In the genomic region with DNA sequence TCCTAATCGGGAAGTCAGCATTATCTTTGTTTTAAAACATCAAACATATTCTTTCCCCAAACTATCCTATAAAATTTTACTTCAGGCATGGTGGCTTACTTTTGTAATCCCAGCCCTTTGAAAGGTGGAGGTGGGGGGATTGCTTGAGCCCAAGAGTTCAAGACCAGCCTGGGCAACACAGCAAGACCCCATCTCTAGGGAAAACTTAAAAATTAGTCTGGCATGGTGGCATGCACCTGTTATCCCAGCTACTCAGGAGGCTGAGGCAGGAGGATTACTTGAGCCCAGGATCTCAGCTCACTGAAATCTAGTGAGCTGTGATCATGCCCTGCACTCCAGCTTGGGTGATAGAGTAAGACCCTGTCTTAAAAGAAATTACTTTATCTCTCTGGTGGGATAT, we compare ENCODE assay signal across 28 cellular contexts.
"Had no signal": no experiment of that assay in that cellular context is flagged by ENCODE, and none has a peak within 500 bp of the region (broad histone marks: within the 10 kb centered on the region; RNA-seq: fewer than 3 reads in every experiment).

No MANE protein-coding gene starts in this region.

- H3K4me2 ChIP-seq: smooth muscle cell had no signal

- H3K27ac Mint-ChIP-seq: naive thymus-derived CD8-positive, alpha-beta T cell; natural killer cell treated with Interleukin-12 subunit alpha and Interleukin-12 subunit beta and Interleukin-15 and Interleukin-18, amount 100 ng/mL, for 72 hours; nephron progenitor cell; stimulated activated effector memory CD8-positive, alpha-beta T cell treated with anti-CD3 and anti-CD28 coated beads, Interleukin-12 subunit alpha, Interleukin-12 subunit beta, amount 100 ng/mL, for 72 hours; stimulated activated naive B cell treated with anti-CD40 and anti-IgM and Interleukin-4, amounts not matched to agents 10 μg/mL and 1 μg/mL and 100 μg/mL, for 72 hours; stimulated activated naive CD8-positive, alpha-beta T cell treated with anti-CD3 and anti-CD28 coated beads, Interleukin-15, Interleukin-2, amounts not matched to agents 100 ng/mL and 50 ng/mL, for 24 hours had no signal

- H3K36me3 ChIP-seq: prostate gland had no signal

- H3K4me3 ChIP-seq: pancreas, prostate gland, skin epidermis, smooth muscle cell, spleen, stomach, thoracic aorta, thyroid gland, tibial nerve, upper lobe of left lung, vagina had no signal

- DNase-seq: naive thymus-derived CD8-positive, alpha-beta T cell; nephron progenitor cell; pancreas; retina; right cardiac atrium; spleen; stimulated activated CD4-positive, alpha-beta T cell treated with anti-CD3 and anti-CD28 coated beads, Interleukin-15, amount 100 ng/mL, for 24 hours; stimulated activated CD4-positive, alpha-beta T cell treated with anti-CD3 and anti-CD28 coated beads, Interleukin-2, amount 100 ng/mL, for 24 hours; stimulated activated CD4-positive, alpha-beta T cell treated with anti-CD3 and anti-CD28 coated beads, Interleukin-2, amount 100 ng/mL, for 48 hours; stimulated activated CD4-positive, alpha-beta T cell treated with anti-CD3 and anti-CD28 coated beads, Interleukin-4, amount 100 ng/mL, for 24 hours; stimulated activated naive B cell treated with anti-CD40 and anti-IgM and Interleukin-4, amounts not matched to agents 10 μg/mL and 1 μg/mL and 100 μg/mL, for 72 hours; stimulated activated naive CD4-positive, alpha-beta T cell treated with Interleukin-2 at 50 U/mL for 16 hours; stomach; thyroid gland; trophoblast cell; upper lobe of left lung had no signal

- H3K27me3 ChIP-seq: neutrophil, pancreas, spleen, stomach, thyroid gland, tibial nerve, upper lobe of left lung, vagina had no signal

- H3K36me3 Mint-ChIP-seq: natural killer cell treated with Interleukin-12 subunit alpha and Interleukin-12 subunit beta and Interleukin-15 and Interleukin-18, amount 100 ng/mL, for 72 hours had no signal

- H3K9me3 Mint-ChIP-seq: naive thymus-derived CD8-positive, alpha-beta T cell; natural killer cell treated with Interleukin-12 subunit alpha and Interleukin-12 subunit beta and Interleukin-15 and Interleukin-18, amount 100 ng/mL, for 72 hours; nephron progenitor cell; neural crest cell; stimulated activated effector memory CD8-positive, alpha-beta T cell treated with anti-CD3 and anti-CD28 coated beads, Interleukin-12 subunit alpha, Interleukin-12 subunit beta, amount 100 ng/mL, for 72 hours; stimulated activated naive B cell treated with anti-CD40 and anti-IgM and Interleukin-4, amounts not matched to agents 10 μg/mL and 1 μg/mL and 100 μg/mL, for 72 hours; stimulated activated naive CD8-positive, alpha-beta T cell treated with anti-CD3 and anti-CD28 coated beads, Interleukin-15, Interleukin-2, amounts not matched to agents 100 ng/mL and 50 ng/mL, for 24 hours had no signal

- H3K4me1 ChIP-seq: thyroid gland had no signal

- H3K9me3 ChIP-seq: neutrophil, pancreas, prostate gland, spleen, stomach, thoracic aorta, thyroid gland, tibial nerve, upper lobe of left lung, vagina had no signal

- H3K4me3 Mint-ChIP-seq: naive thymus-derived CD8-positive, alpha-beta T cell; natural killer cell treated with Interleukin-12 subunit alpha and Interleukin-12 subunit beta and Interleukin-15 and Interleukin-18, amount 100 ng/mL, for 72 hours; nephron progenitor cell; stimulated activated effector memory CD8-positive, alpha-beta T cell treated with anti-CD3 and anti-CD28 coated beads, Interleukin-12 subunit alpha, Interleukin-12 subunit beta, amount 100 ng/mL, for 72 hours; stimulated activated naive B cell treated with anti-CD40 and anti-IgM and Interleukin-4, amounts not matched to agents 10 μg/mL and 1 μg/mL and 100 μg/mL, for 72 hours; stimulated activated naive CD8-positive, alpha-beta T cell treated with anti-CD3 and anti-CD28 coated beads, Interleukin-15, Interleukin-2, amounts not matched to agents 100 ng/mL and 50 ng/mL, for 24 hours had no signal

- H3K27me3 Mint-ChIP-seq: naive thymus-derived CD8-positive, alpha-beta T cell; natural killer cell treated with Interleukin-12 subunit alpha and Interleukin-12 subunit beta and Interleukin-15 and Interleukin-18, amount 100 ng/mL, for 72 hours; stimulated activated naive B cell treated with anti-CD40 and anti-IgM and Interleukin-4, amounts not matched to agents 10 μg/mL and 1 μg/mL and 100 μg/mL, for 72 hours; stimulated activated naive CD8-positive, alpha-beta T cell treated with anti-CD3 and anti-CD28 coated beads, Interleukin-15, Interleukin-2, amounts not matched to agents 100 ng/mL and 50 ng/mL, for 24 hours had no signal

- ATAC-seq: naive thymus-derived CD8-positive, alpha-beta T cell; natural killer cell treated with Interleukin-12 subunit alpha and Interleukin-12 subunit beta and Interleukin-15 and Interleukin-18, amount 100 ng/mL, for 72 hours; pancreas; right cardiac atrium; sciatic nerve; stimulated activated effector memory CD8-positive, alpha-beta T cell treated with anti-CD3 and anti-CD28 coated beads, Interleukin-12 subunit alpha, Interleukin-12 subunit beta, amount 100 ng/mL, for 72 hours; stimulated activated naive B cell treated with anti-CD40 and anti-IgM and Interleukin-4, amounts not matched to agents 10 μg/mL and 1 μg/mL and 100 μg/mL, for 72 hours had no signal

- H3K27ac ChIP-seq: neutrophil, spleen, thoracic aorta, thyroid gland, upper lobe of left lung, vagina had no signal
